In the genomic region with DNA sequence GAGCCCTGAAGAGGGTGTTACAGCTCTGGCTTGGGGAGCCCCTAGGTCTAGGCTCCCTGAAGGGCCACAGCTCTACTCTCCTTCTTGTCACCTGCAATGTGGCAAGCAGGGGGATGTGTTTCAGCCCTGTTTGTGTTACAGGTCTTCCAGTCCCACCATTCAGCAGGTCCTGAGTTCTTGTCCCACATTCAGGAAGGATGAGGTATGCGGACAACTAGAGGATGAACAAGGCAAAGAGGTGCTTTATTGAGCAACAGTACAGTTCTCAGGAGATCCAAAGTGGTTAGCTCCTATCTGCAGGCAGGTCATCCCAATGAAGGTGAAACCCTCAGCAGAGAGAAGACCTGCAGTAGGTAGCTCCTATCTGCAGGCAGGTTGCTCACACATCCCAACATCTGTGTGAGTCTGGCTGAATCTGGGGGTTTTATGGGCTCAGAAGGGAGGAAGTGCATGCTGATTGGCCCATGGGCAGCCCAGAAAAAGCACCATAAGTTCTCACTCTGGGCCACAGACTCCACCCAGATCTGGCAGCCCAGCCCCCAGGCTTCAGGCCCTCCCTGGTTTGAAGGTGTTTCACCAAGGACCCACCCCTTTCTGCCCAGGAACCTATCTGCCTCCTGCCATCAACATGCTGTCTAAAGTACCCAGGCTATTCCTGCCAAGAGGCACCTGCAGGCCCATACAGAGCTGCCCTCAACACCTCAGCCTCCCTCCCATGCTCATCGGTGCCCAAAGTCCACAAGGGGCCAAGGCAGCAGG, we compare ENCODE assay signal across 24 cellular contexts.
"Had no signal": no experiment of that assay in that cellular context is flagged by ENCODE, and none has a peak within 500 bp of the region (broad histone marks: within the 10 kb centered on the region; RNA-seq: fewer than 3 reads in every experiment).

No MANE protein-coding gene starts in this region.

- ATAC-seq: left colon; left lung; naive thymus-derived CD8-positive, alpha-beta T cell; stimulated activated naive B cell treated with anti-CD40 and anti-IgM and Interleukin-4, amounts not matched to agents 10 μg/mL and 1 μg/mL and 100 μg/mL, for 72 hours; stimulated activated naive CD8-positive, alpha-beta T cell treated with anti-CD3 and anti-CD28 coated beads, Interleukin-15, Interleukin-2, amounts not matched to agents 100 U/mL and 50 U/mL, for 24 hours had no signal

- H3K27ac ChIP-seq: left lung, neural progenitor cell, ovary, right atrium auricular region, right lobe of liver, skin epidermis, stomach, testis, thyroid gland, uterus had no signal

- H3K4me3 ChIP-seq: left lung, lung, neural progenitor cell, ovary, right atrium auricular region, right lobe of liver, skin epidermis, stomach, testis, thyroid gland, uterus had no signal

- H3K4me1 Mint-ChIP-seq: naive thymus-derived CD8-positive, alpha-beta T cell; stimulated activated naive B cell treated with anti-CD40 and anti-IgM and Interleukin-4, amounts not matched to agents 10 μg/mL and 1 μg/mL and 100 μg/mL, for 72 hours had no signal

- DNase-seq: hippocampal formation; left colon; naive thymus-derived CD8-positive, alpha-beta T cell; ovary; stimulated activated CD4-positive, alpha-beta T cell treated with anti-CD3 and anti-CD28 coated beads, Interleukin-12 subunit alpha, Interleukin-12 subunit beta, amount 100 ng/mL, for 4 hours; stimulated activated CD4-positive, alpha-beta T cell treated with anti-CD3 and anti-CD28 coated beads, Interleukin-15, amount 100 ng/mL, for 24 hours; stimulated activated CD4-positive, alpha-beta T cell treated with anti-CD3 and anti-CD28 coated beads, Interleukin-2, amount 100 ng/mL, for 24 hours; stimulated activated CD4-positive, alpha-beta T cell treated with anti-CD3 and anti-CD28 coated beads, Interleukin-4, amount 100 ng/mL, for 1 hour; stimulated activated naive B cell treated with anti-CD40 and anti-IgM and Interleukin-4, amounts not matched to agents 10 μg/mL and 1 μg/mL and 100 μg/mL, for 72 hours; stimulated activated naive CD8-positive, alpha-beta T cell treated with anti-CD3 and anti-CD28 coated beads, Interleukin-15, Interleukin-2, amounts not matched to agents 100 U/mL and 50 U/mL, for 24 hours; stomach; testis; thyroid gland; uterus had no signal

- H3K4me1 ChIP-seq: left lung, neural progenitor cell, stomach, testis, thyroid gland, uterus had no signal

- H3K9ac ChIP-seq: neural progenitor cell had no signal

- H3K9me3 Mint-ChIP-seq: nephron, neural progenitor cell, type B pancreatic cell had no signal

- FAIRE-seq: kidney had no signal

- H3K27ac Mint-ChIP-seq: naive thymus-derived CD8-positive, alpha-beta T cell; nephron; neural progenitor cell; progenitor cell of endocrine pancreas; stimulated activated naive B cell treated with anti-CD40 and anti-IgM and Interleukin-4, amounts not matched to agents 10 μg/mL and 1 μg/mL and 100 μg/mL, for 72 hours; type B pancreatic cell had no signal

- H3K36me3 Mint-ChIP-seq: naive thymus-derived CD8-positive, alpha-beta T cell; stimulated activated naive B cell treated with anti-CD40 and anti-IgM and Interleukin-4, amounts not matched to agents 10 μg/mL and 1 μg/mL and 100 μg/mL, for 72 hours; type B pancreatic cell had no signal

- H3K9me3 ChIP-seq: left lung, ovary, right atrium auricular region, right lobe of liver, stomach, testis, thyroid gland, uterus had no signal

- H3K27me3 ChIP-seq: left lung, neural progenitor cell, ovary, right atrium auricular region, right lobe of liver, testis, thyroid gland, uterus had no signal

- H3K36me3 ChIP-seq: left lung, neural progenitor cell, ovary, right atrium auricular region, right lobe of liver, stomach, thyroid gland, uterus had no signal

- H3K4me3 Mint-ChIP-seq: naive thymus-derived CD8-positive, alpha-beta T cell; nephron; neural progenitor cell; stimulated activated naive B cell treated with anti-CD40 and anti-IgM and Interleukin-4, amounts not matched to agents 10 μg/mL and 1 μg/mL and 100 μg/mL, for 72 hours; type B pancreatic cell had no signal

- H2AFZ ChIP-seq: neural progenitor cell had no signal

- H3K4me2 ChIP-seq: neural progenitor cell had no signal
